22 cellular contexts compared by ENCODE assay signal in genomic region chr1:61269648-61270047, GRCh38.
DNase-seq lines count a peak whose midpoint lies in the region; ATAC-seq, FAIRE-seq and TF ChIP-seq lines count a peak whose summit lies in the region.
"Had no signal": no experiment of that assay in that cellular context is flagged by ENCODE, and none has a peak within 500 bp of the region (broad histone marks: within the 10 kb centered on the region; RNA-seq: fewer than 3 reads in every experiment).

No MANE protein-coding gene starts in this region.

- no peak overlapping the region for H2AK5ac ChIP-seq in mesendoderm (ENCODE audit: low read length)

- H3K18ac ChIP-seq in mesendoderm (ENCODE audit: low read length): no peak overlapping the region

- no peak overlapping the region for H3K4me2 ChIP-seq in mesendoderm (ENCODE audit: low read length)

- WGBS in mesendoderm (ENCODE audit: extremely low coverage, insufficient coverage, low lambda C conversion rate): no CpG with 5 or more reads among the region's 1 CpG

- H3K56ac ChIP-seq in mesendoderm (ENCODE audit: low read length): no peak overlapping the region

- H2BK15ac ChIP-seq in mesendoderm (replicated peaks; ENCODE audit: low read depth): no peak overlapping the region

- H3K4ac ChIP-seq in mesendoderm (ENCODE audit: low read depth, low read length): no peak overlapping the region

- H3K9ac ChIP-seq in mesendoderm (ENCODE audit: low read length): no peak overlapping the region

- no peaks in the 10 kb centered on the region for H3K79me1 ChIP-seq in mesendoderm (ENCODE audit: low read length)

- in situ Hi-C loops in G401 (cut with HindIII; ENCODE audit: low sequenced_read_pairs): no loop called here

- no peaks in the 10 kb centered on the region for H3K79me2 ChIP-seq in mesendoderm (ENCODE audit: control insufficient read depth, insufficient read depth, low read length)

- no peak overlapping the region for H2BK120ac ChIP-seq in mesendoderm (ENCODE audit: low read depth, low read length)

- peak; percentile 69 for FAIRE-seq in H54 (lab: Jason Lieb, UNC)
- FAIRE-seq in bronchial epithelial cell (lab: Jason Lieb, UNC): peak; percentile 50
- FAIRE-seq: islet of Langerhans had no signal

- DNase-seq in G401 (ENCODE audit: low spot score) (peak; percentile 53), H54 (ENCODE audit: insufficient read length, low spot score) (no peak), bronchial epithelial cell (ENCODE audit: low read depth) (no peak), mesendoderm (peak; percentile 31)
- DNase-seq: activated effector memory CD4-positive, alpha-beta T cell treated with Interleukin-2 at 50 U/mL for 16 hours; CD4-positive, CD25-positive, alpha-beta regulatory T cell; effector memory CD4-positive, alpha-beta T cell; esophagus squamous epithelium; gastrocnemius medialis; GDM1; Karpas-422; left ventricle myocardium superior; mucosa of descending colon; MV-4-11; NCI-H2171; sigmoid colon; stimulated activated naive CD8-positive, alpha-beta T cell treated with anti-CD3 and anti-CD28 coated beads, Interleukin-15, amount 100 ng/mL, for 72 hours; trophoblast cell had no signal

- TF ChIP-seq POLR2A in H54 (IDR thresholded peaks at IDR 0.05; ENCODE audit: low read depth, low read length): no peak

- H3K36me3 ChIP-seq in bronchial epithelial cell (ENCODE audit: control insufficient read depth, insufficient read depth, low read length): no peaks in the 10 kb centered on the region
- H3K36me3 ChIP-seq in mesendoderm (ENCODE audit: control insufficient read depth, insufficient read depth, low read length): no peaks in the 10 kb centered on the region
- H3K36me3 ChIP-seq: esophagus squamous epithelium, gastrocnemius medialis, sigmoid colon had no signal

- no peak for TF ChIP-seq CTCF in bronchial epithelial cell (IDR thresholded peaks at IDR 0.05; ENCODE audit: insufficient read depth, low read length, severe bottlenecking)

- H2BK5ac ChIP-seq in mesendoderm (ENCODE audit: low read length): no peak overlapping the region

- H3K4me3 ChIP-seq in bronchial epithelial cell (ENCODE audit: low read depth, low read length) (no peak overlapping the region), mesendoderm (ENCODE audit: low read length) (no peak overlapping the region)
- H3K4me3 ChIP-seq: esophagus squamous epithelium, gastrocnemius medialis, mucosa of descending colon, sigmoid colon had no signal

- peaks cover 4% of the 10 kb centered on the region for H3K4me1 ChIP-seq in mesendoderm (ENCODE audit: control insufficient read depth, low read depth, low read length)

- H3K27me3 ChIP-seq in bronchial epithelial cell (ENCODE audit: control insufficient read depth, insufficient read depth, low read length) (no peaks in the 10 kb centered on the region), mesendoderm (ENCODE audit: insufficient read depth, low read length, poor library complexity) (no peaks in the 10 kb centered on the region)
- H3K27me3 ChIP-seq: esophagus squamous epithelium, gastrocnemius medialis, sigmoid colon had no signal

- H3K23ac ChIP-seq in mesendoderm (ENCODE audit: low read length): no peak overlapping the region

- no peak overlapping the region for H4K5ac ChIP-seq in mesendoderm (ENCODE audit: low read length)

- no peak overlapping the region for H3K27ac ChIP-seq in mesendoderm (ENCODE audit: low read depth, low read length)
- H3K27ac ChIP-seq: esophagus squamous epithelium, gastrocnemius medialis, sigmoid colon had no signal

- ATAC-seq in HG03095 (IDR thresholded peaks at IDR 0.05; ENCODE audit: unreplicated experiment) (no peak), GM18502 (IDR thresholded peaks at IDR 0.05; ENCODE audit: poor library complexity, unreplicated experiment) (no peak), HG02970 (IDR thresholded peaks at IDR 0.05; ENCODE audit: low FRiP score, unreplicated experiment) (no peak)
- ATAC-seq: gastrocnemius medialis; left ventricle myocardium superior; mucosa of descending colon; stimulated activated naive CD8-positive, alpha-beta T cell treated with anti-CD3 and anti-CD28 coated beads, Interleukin-15, amount 100 ng/mL, for 72 hours had no signal

- no peak overlapping the region for H4K8ac ChIP-seq in mesendoderm (ENCODE audit: low read depth, low read length)

Comparison
In these comparisons a context has a peak if more than half of its experiments do, and no peak if none do; other contexts are left out.
1. DNase-seq: peak in G401 (single experiment) and mesendoderm (single experiment); none in H54 (single experiment) and bronchial epithelial cell (single experiment).